In the genomic region with DNA sequence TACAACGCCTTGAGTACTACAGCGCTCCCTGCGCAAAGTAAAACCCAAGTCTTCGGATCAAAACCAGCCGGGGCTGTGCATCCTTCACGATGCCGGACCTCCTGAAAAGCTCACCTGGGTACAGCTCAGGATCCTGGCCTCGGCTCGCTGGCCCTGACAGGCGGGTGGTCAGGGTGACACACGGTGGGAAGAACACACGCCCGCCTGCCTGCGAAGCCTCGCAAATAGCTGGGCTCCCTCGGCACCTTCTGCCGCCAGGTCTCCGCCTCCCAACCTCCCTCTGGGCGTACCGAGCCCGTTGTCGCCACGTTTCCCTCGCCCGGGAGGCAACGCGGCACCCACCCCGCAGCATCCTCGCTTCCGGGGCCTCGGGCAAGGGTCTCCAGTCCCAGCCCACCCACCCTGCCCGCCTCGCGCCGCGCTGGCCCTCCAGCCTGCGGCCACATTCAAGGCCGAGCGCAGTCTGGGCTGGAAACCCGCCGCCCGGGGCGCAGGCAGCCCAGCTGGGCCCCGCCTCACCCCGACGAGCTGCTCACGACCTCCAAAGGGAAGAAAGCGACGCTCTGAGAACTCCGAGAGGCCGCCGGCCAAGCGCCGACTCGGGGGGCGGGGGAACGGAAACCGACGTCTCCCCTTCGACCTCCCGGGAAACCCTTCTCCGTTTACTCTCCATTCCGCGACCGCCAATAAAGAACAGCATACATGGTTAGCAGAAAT, we compare ENCODE assay signal across 8 cellular contexts. TPM values are rescaled to one million over a fixed set of nuclear protein-coding genes. Genes with fewer than 3 reads are reported as not detected.
DNase-seq lines count a peak whose midpoint lies in the region; ATAC-seq and TF ChIP-seq lines count a peak whose summit lies in the region.

No MANE protein-coding gene starts in this region.

- peak overlapping the region; percentile 76 for H3K27ac ChIP-seq in ACC112 (ENCODE audit: low read depth, low read length)

- no peak for TF ChIP-seq CTCF in fibroblast of mammary gland (conservative IDR thresholded peaks at IDR 0.05; ENCODE audit: control insufficient read depth, insufficient read depth, low read depth, low read length)

- H3K9me3 Mint-ChIP-seq in activated T-helper 17 cell treated with anti-CD3 and anti-CD28 coated beads, Interleukin-2, amount 50 U/mL, for 72 hours: no peaks in the 10 kb centered on the region
- H3K9me3 Mint-ChIP-seq in naive thymus-derived CD8-positive, alpha-beta T cell: no peaks in the 10 kb centered on the region

- H3K4me1 ChIP-seq in ACC112 (ENCODE audit: control insufficient read depth, insufficient read depth, low read length, unreplicated experiment): peaks cover 25% of the 10 kb centered on the region

- peaks cover 37% of the 10 kb centered on the region for H3K4me1 Mint-ChIP-seq in activated T-helper 17 cell treated with anti-CD3 and anti-CD28 coated beads, Interleukin-2, amount 50 U/mL, for 72 hours
- H3K4me1 Mint-ChIP-seq in naive thymus-derived CD8-positive, alpha-beta T cell: peaks cover 23 to 65% (median 47%) of the 10 kb centered on the region in 4 donors

- peak overlapping the region; percentile 95 for H2AFZ ChIP-seq in ACC112 (ENCODE audit: low read length, unreplicated experiment)

- H3K36me3 ChIP-seq in ACC112 (ENCODE audit: insufficient read depth, low read length): no peaks in the 10 kb centered on the region

- no peaks in the 10 kb centered on the region for H3K27me3 ChIP-seq in ACC112 (ENCODE audit: insufficient read depth, low read length)

- POLR2A ChIA-PET in naive thymus-derived CD8-positive, alpha-beta T cell (lab: Charles Lee): interaction anchor here (0.6 to 3.6 kb wide), 29 partner anchors 8 to 1349 kb away, joined by 3 to 40 read pairs (median 4); a partner anchor contains a TSS

- peak overlapping the region; percentile 100 for H3K27ac Mint-ChIP-seq in activated T-helper 17 cell treated with anti-CD3 and anti-CD28 coated beads, Interleukin-2, amount 50 U/mL, for 72 hours
- H3K27ac Mint-ChIP-seq in naive thymus-derived CD8-positive, alpha-beta T cell: peak overlapping the region; percentile 98 to 100 (median 99)

- peak; percentile 64 for DNase-seq in RPMI7951 (ENCODE audit: low read depth)
- peak; percentile 54 for DNase-seq in fibroblast of mammary gland (ENCODE audit: low read depth)
- peak in 9 of 10 donors; percentile 65 to 87 (median 79) for DNase-seq in naive thymus-derived CD8-positive, alpha-beta T cell
- DNase-seq in stimulated activated naive CD4-positive, alpha-beta T cell (lab: John Stamatoyannopoulos, UW): peak; percentile 67 to 88 (median 77)

- peaks cover 41% of the 10 kb centered on the region for H3K79me2 ChIP-seq in ACC112 (ENCODE audit: control insufficient read depth, insufficient read depth, low read length, unreplicated experiment)

- H3K27me3 Mint-ChIP-seq in activated T-helper 17 cell treated with anti-CD3 and anti-CD28 coated beads, Interleukin-2, amount 50 U/mL, for 72 hours: no peaks in the 10 kb centered on the region
- no peaks in the 10 kb centered on the region for H3K27me3 Mint-ChIP-seq in naive thymus-derived CD8-positive, alpha-beta T cell

- peak; percentile 24 for ATAC-seq in GM18907 (IDR thresholded peaks at IDR 0.05; ENCODE audit: unreplicated experiment)
- ATAC-seq in HG03175 (IDR thresholded peaks at IDR 0.05; ENCODE audit: unreplicated experiment): peak; percentile 27
- peak; percentile 33 for ATAC-seq in activated T-helper 17 cell treated with anti-CD3 and anti-CD28 coated beads, Interleukin-2, amount 50 U/mL, for 72 hours (replicated peaks)
- peak; percentile 55 to 58 for ATAC-seq in naive thymus-derived CD8-positive, alpha-beta T cell

- peak overlapping the region; percentile 97 for H3K4me3 ChIP-seq in ACC112 (ENCODE audit: low read depth, low read length)
- H3K4me3 ChIP-seq in fibroblast of mammary gland (ENCODE audit: control insufficient read depth, low read depth, low read length): peak overlapping the region; percentile 60

- H3K4me3 Mint-ChIP-seq in activated T-helper 17 cell treated with anti-CD3 and anti-CD28 coated beads, Interleukin-2, amount 50 U/mL, for 72 hours: peak overlapping the region; percentile 100
- peak overlapping the region; percentile 89 to 99 (median 98) for H3K4me3 Mint-ChIP-seq in naive thymus-derived CD8-positive, alpha-beta T cell

- peaks cover 33% of the 10 kb centered on the region for H3K36me3 Mint-ChIP-seq in activated T-helper 17 cell treated with anti-CD3 and anti-CD28 coated beads, Interleukin-2, amount 50 U/mL, for 72 hours (ENCODE audit: low read depth)
- H3K36me3 Mint-ChIP-seq in naive thymus-derived CD8-positive, alpha-beta T cell: peaks cover 0 to 3% (median 0%) of the 10 kb centered on the region in 3 donors

RNA-seq across cellular contexts. Expression of a gene that starts 0.5 kb away (rescaled TPM):
- 7.1 and 8.7 TPM in 2 replicates for total RNA-seq in RPMI7951 (2014; rRNA removed; shearing (Covaris generic))
- 10 to 100 TPM; 49.9 to 66.7 TPM for total RNA-seq in activated T-helper 17 cell treated with anti-CD3 and anti-CD28 coated beads, Interleukin-2, amount 50 U/mL, for 72 hours
- total RNA-seq in naive thymus-derived CD8-positive, alpha-beta T cell: 10 to 100 TPM; 87.6 to 94.6 TPM
- polyA plus RNA-seq in naive thymus-derived CD8-positive, alpha-beta T cell: 10 to 100 TPM; 64.7 to 85.3 (median 77.2) TPM

Comparison
In these comparisons a context has a peak if more than half of its experiments do, and no peak if none do; other contexts are left out.
1. Peak in every context shown above with its lines: DNase-seq, ATAC-seq, H3K4me3 ChIP-seq and H3K27ac ChIP-seq.